ENCODE assay signal across 8 cellular contexts in the genomic region with DNA sequence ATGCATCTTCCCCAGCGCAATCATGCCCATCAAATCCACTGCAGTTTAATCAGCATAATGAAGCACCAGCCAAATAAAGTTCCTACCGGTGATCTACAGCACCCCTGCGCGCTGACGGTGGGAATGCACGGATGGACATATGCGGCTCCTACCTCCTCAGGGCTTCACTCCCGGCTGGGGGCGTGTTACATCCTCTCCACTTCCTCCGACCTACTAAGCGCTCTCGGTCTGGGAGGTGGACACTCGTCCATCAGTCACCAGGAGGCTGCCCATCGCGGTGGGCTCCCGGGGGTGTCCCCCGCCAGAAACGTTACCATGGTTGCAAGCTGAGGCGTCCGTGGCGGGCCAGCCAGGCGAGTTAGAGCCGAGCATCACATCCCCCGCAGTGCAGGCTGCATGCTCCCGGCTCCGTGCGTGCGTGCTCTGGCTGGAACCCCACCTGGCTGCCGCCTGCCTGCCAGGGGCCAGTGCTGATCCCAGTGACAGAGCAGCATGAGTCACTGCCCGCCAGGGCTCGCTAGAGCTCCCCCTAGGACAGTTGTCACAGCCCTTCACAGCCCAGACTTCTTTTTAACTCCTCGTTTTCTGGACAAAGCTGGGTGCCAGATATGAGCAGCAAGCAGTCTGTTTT.
DNase-seq lines count a peak whose midpoint lies in the region; ATAC-seq and TF ChIP-seq lines count a peak whose summit lies in the region.

No MANE protein-coding gene starts in this region.

- no peaks in the 10 kb centered on the region for H3F3A ChIP-seq in smooth muscle cell (ENCODE audit: low read depth)

- in situ Hi-C loops in T47D (cut with HindIII; ENCODE audit: low pct_unique_long_range_greater_than_20kb, low sequenced_read_pairs): no loop called here

- no peaks in the 10 kb centered on the region for H4K20me1 ChIP-seq in smooth muscle cell (ENCODE audit: low read depth)

- H3K4me3 ChIP-seq in MG63: no peak overlapping the region
- H3K4me3 ChIP-seq in smooth muscle cell: peak overlapping the region; percentile 52

- peak overlapping the region; percentile 1 for H2AFZ ChIP-seq in smooth muscle cell (ENCODE audit: low read depth)

- H3K9me3 ChIP-seq in MG63 (peaks cover 6% of the 10 kb centered on the region; the same call in 1 of the 2 replicates), smooth muscle cell (replicated peaks; ENCODE audit: low read depth) (no peaks in the 10 kb centered on the region)

- 22% methylated on average over 32 of the region's 32 CpGs for WGBS in smooth muscle cell (ENCODE audit: low lambda C conversion rate)

- H3K4me2 ChIP-seq in smooth muscle cell: peak overlapping the region; percentile 78

- H3K9ac ChIP-seq in smooth muscle cell (ENCODE audit: low read depth): no peak overlapping the region

- peak; percentile 70 for DNase-seq in Daoy (ENCODE audit: low read depth)
- DNase-seq in MG63: peak; percentile 86
- peak; percentile 35 to 68 for DNase-seq in T47D (ENCODE audit: low read depth in 1 of 2, low spot score in 1 of 2)
- DNase-seq in inferior parietal cortex (ENCODE audit: extremely low spot score): peak; percentile 73
- DNase-seq in smooth muscle cell (lab: John Stamatoyannopoulos, UW; ENCODE audit: unreplicated experiment): peak; percentile 32
- no peak for DNase-seq in COLO829 (ENCODE audit: low spot score)

- no peak overlapping the region for H3K27ac ChIP-seq in smooth muscle cell (ENCODE audit: low read depth)

- no peak for ATAC-seq in GM18907 (IDR thresholded peaks at IDR 0.05; ENCODE audit: unreplicated experiment)
- no peak for ATAC-seq in HG02885 (IDR thresholded peaks at IDR 0.05; ENCODE audit: poor library complexity, unreplicated experiment)

- no peaks in the 10 kb centered on the region for H3K27me3 ChIP-seq in MG63
- no peaks in the 10 kb centered on the region for H3K27me3 ChIP-seq in smooth muscle cell (ENCODE audit: low read depth)

- TF ChIP-seq CTCF in smooth muscle cell (IDR thresholded peaks at IDR 0.05; ENCODE audit: borderline replicate concordance, insufficient read depth, poor library complexity, severe bottlenecking): peak; percentile 47

- H3K36me3 ChIP-seq in MG63 (peaks cover 7% of the 10 kb centered on the region), smooth muscle cell (ENCODE audit: low read depth) (no peaks in the 10 kb centered on the region)

- no peaks in the 10 kb centered on the region for H3K79me2 ChIP-seq in smooth muscle cell (ENCODE audit: low read depth)

- H3K4me1 ChIP-seq in smooth muscle cell (ENCODE audit: low read depth): peaks cover 19% of the 10 kb centered on the region
